ENCODE assay signal across 11 cellular contexts in the genomic region with DNA sequence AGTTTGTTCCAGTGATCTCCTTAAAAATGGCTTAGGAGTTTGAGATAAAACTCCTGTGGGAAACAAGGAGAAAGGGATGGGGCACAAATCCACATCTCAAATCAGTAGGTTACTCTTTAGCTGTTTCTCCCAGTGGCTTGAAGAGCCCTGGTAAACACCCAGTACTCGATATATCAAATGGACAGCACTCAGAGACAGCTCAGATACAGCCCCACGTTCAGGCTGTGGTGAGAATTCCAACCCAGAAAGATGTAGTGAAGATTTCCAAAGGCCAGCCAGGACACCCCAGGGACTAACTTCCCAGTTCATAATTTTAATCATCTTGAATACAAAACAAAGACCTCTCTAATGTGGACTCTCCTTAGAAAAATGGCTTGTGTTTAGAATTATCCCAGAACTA. TPM values are rescaled to one million over a fixed set of nuclear protein-coding genes. Genes with fewer than 3 reads are reported as not detected.
A peak's percentile ranks its signal among the peaks of the same experiment; 100 is the strongest.
DNase-seq lines count a peak whose midpoint lies in the region; ATAC-seq and TF ChIP-seq lines count a peak whose summit lies in the region.
"Had no signal": no experiment of that assay in that cellular context is flagged by ENCODE, and none has a peak within 500 bp of the region (broad histone marks: within the 10 kb centered on the region; RNA-seq: fewer than 3 reads in every experiment).

No MANE protein-coding gene starts in this region.

- H3K4me3 Mint-ChIP-seq in GM23338: no peak overlapping the region

- peak overlapping the region; percentile 70 for H3K4me2 ChIP-seq in BLaER1
- H3K4me2 ChIP-seq in GM23338: no peak overlapping the region

- peaks cover 49% of the 10 kb centered on the region for H3K4me1 Mint-ChIP-seq in GM23338

- H3K9me3 Mint-ChIP-seq in GM23338: no peaks in the 10 kb centered on the region

- H3K79me2 ChIP-seq in GM23338 (replicated peaks; ENCODE audit: insufficient read depth): no peaks in the 10 kb centered on the region

- H2AFZ ChIP-seq in GM23338: no peak overlapping the region

- H3K27me3 Mint-ChIP-seq in GM23338 (ENCODE audit: insufficient read depth, low read depth, poor library complexity): peaks cover 2% of the 10 kb centered on the region

- no peaks in the 10 kb centered on the region; the same call in 1 of the 2 replicates for H3F3A ChIP-seq in GM23338 (replicated peaks; ENCODE audit: low read depth)

- TF ChIP-seq CTCF in GM23338 (conservative IDR thresholded peaks at IDR 0.05; ENCODE audit: low read depth in 2 of 2): no peak

- peaks cover 23% of the 10 kb centered on the region for H3K36me3 ChIP-seq in BLaER1
- no peaks in the 10 kb centered on the region; the same call in 1 of the 2 replicates for H3K36me3 ChIP-seq in GM23338 (ENCODE audit: insufficient read depth)

- H3K9me2 ChIP-seq in GM23338 (ENCODE audit: insufficient read depth): no peaks in the 10 kb centered on the region

- H3K4me3 ChIP-seq in BLaER1 (no peak overlapping the region), GM23338 (no peak overlapping the region)

- peak; percentile 11 for ATAC-seq in GM23338

- no peak overlapping the region for H3K27ac Mint-ChIP-seq in GM23338

- H3K9me3 ChIP-seq in BLaER1: no peaks in the 10 kb centered on the region

- peak overlapping the region; percentile 25; the same call in 1 of the 2 replicates for H3K9ac ChIP-seq in BLaER1

- H3K27me3 ChIP-seq in BLaER1 (no peaks in the 10 kb centered on the region), GM23338 (ENCODE audit: insufficient read depth) (no peaks in the 10 kb centered on the region)

- peaks cover 37% of the 10 kb centered on the region; the same call in 2 of the 3 replicates for H3K36me3 Mint-ChIP-seq in GM23338 (ENCODE audit: low read depth)

- DNase-seq in GM23338 (ENCODE audit: low spot score) (no peak), myocyte (ENCODE audit: low read depth) (peak; percentile 44), A172 (ENCODE audit: low spot score) (no peak), ecto neural progenitor cell (ENCODE audit: low spot score) (no peak), NCI-H1105 treated with DMSO at 0.1 percent for 48 hours (lab: John Stamatoyannopoulos, UW) (no peak), HPDE6-E6E7 (ENCODE audit: extremely low spot score) (no peak)
- DNase-seq: left colon, MM.1S, T1000 had no signal

- H4K20me1 ChIP-seq in BLaER1 (peaks cover 21% of the 10 kb centered on the region), GM23338 (replicated peaks; ENCODE audit: insufficient read depth) (peaks cover 11% of the 10 kb centered on the region)

- H3K27ac ChIP-seq in BLaER1: peak overlapping the region; percentile 76
- no peak overlapping the region for H3K27ac ChIP-seq in GM23338 (ENCODE audit: low read depth)
- H3K27ac ChIP-seq in angular gyrus (ENCODE audit: low read depth, low read length): peak overlapping the region; percentile 23

- H3K4me1 ChIP-seq in BLaER1 (peaks cover 74% of the 10 kb centered on the region), GM23338 (ENCODE audit: insufficient read depth) (peaks cover 9% of the 10 kb centered on the region)

TF ChIP-seq in GM23338, 12 proteins besides CTCF, POLR2A, EP300 and RAD21:
- TF ChIP-seq POLR2AphosphoS5 (IDR thresholded peaks at IDR 0.05; ENCODE audit: low read depth): 0 out of 2 replicates have a peak, but pooled peaks have one; percentile 16
- TF ChIP-seq ZNF114 (CRISPR knock-in tag; IDR thresholded peaks at IDR 0.05): no peak
TF ChIP-seq in GM23338: peak in this region for 1.

RNA-seq across cellular contexts. Expression of gene VEZF1, which starts 6.4 kb away (rescaled TPM):
- total RNA-seq in GM23338 (2014; rRNA removed; shearing (Covaris generic)): 67.7 and 74.6 TPM in 2 replicates
- polyA plus RNA-seq in GM23338 (2016; fragmentation: Nextera tagmentation; extraction: Ambion mirVana): 34.8 and 36.0 TPM in 2 replicates
- 49.2 and 57.7 TPM in 2 replicates for total RNA-seq in myocyte
- polyA plus RNA-seq in myocyte (2012): 22.2 TPM
- total RNA-seq in A172 (2014; rRNA removed; shearing (Covaris generic)): 43.4 and 50.5 TPM in 2 replicates

RNA-seq across cellular contexts. Expression of gene SRSF1, which starts 12.6 kb away (rescaled TPM):
- 584 and 639 TPM in 2 replicates for total RNA-seq in GM23338 (2014; rRNA removed; shearing (Covaris generic))
- 373 and 413 TPM in 2 replicates for polyA plus RNA-seq in GM23338 (2016; fragmentation: Nextera tagmentation; extraction: Ambion mirVana)
- 180 and 183 TPM in 2 replicates for total RNA-seq in myocyte
- polyA plus RNA-seq in myocyte (2012): 106 TPM
- 501 and 612 TPM in 2 replicates for total RNA-seq in A172 (2014; rRNA removed; shearing (Covaris generic))

RNA-seq across cellular contexts. Expression of gene CUEDC1, which starts 39.2 kb away (rescaled TPM):
- 3.0 and 3.3 TPM in 2 replicates for total RNA-seq in GM23338 (2014; rRNA removed; shearing (Covaris generic))
- polyA plus RNA-seq in GM23338 (2016; fragmentation: Nextera tagmentation; extraction: Ambion mirVana): 7.7 and 11.3 TPM in 2 replicates
- 49.7 and 51.7 TPM in 2 replicates for total RNA-seq in myocyte
- 64.3 TPM for polyA plus RNA-seq in myocyte (2012)
- total RNA-seq in A172 (2014; rRNA removed; shearing (Covaris generic)): 8.0 and 11.6 TPM in 2 replicates
